22 cellular contexts compared by ENCODE assay signal in the genomic region with DNA sequence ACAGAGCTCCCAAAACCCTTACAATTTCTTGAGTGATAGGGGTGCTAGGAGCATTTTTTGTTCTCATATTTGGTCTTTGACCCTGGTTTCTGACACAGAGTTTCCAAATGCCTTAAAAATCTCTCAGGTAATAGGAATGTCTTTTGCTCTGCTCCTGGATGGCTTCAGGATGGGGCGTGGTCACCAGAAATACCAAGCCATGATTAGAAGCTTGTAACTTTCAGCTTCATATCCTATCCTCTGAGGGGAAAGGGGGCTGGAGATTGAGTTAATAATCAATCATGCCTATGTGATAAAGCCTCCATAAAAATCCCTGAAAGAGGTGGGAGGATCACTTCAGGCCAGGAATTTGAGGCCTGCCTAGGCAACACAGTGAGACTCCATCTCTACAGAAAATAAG. TPM values are rescaled to one million over a fixed set of nuclear protein-coding genes. Genes with fewer than 3 reads are reported as not detected.
DNase-seq lines count a peak whose midpoint lies in the region; TF ChIP-seq lines count a peak whose summit lies in the region.
"Had no signal": no experiment of that assay in that cellular context is flagged by ENCODE, and none has a peak within 500 bp of the region (broad histone marks: within the 10 kb centered on the region; RNA-seq: fewer than 3 reads in every experiment).

No MANE protein-coding gene starts in this region.

- H3K4me1 Mint-ChIP-seq in Caco-2 (ENCODE audit: low read depth, unreplicated experiment), result no peaks in the 10 kb centered on the region
- H3K4me1 Mint-ChIP-seq: CD14-positive monocyte had no signal

- H2AFZ ChIP-seq in trophoblast cell (ENCODE audit: insufficient read depth, low read length, poor library complexity), result no peak overlapping the region

- no peak overlapping the region for H3K14ac ChIP-seq in trophoblast cell (ENCODE audit: low read length)

- no peak overlapping the region for H2BK5ac ChIP-seq in trophoblast cell (ENCODE audit: low read depth, low read length, poor library complexity)

- no peak overlapping the region for H3K27ac ChIP-seq in trophoblast cell (ENCODE audit: low read depth, low read length)
- H3K27ac ChIP-seq: A549; BLaER1 treated with 17β-estradiol and CSF1 and Interleukin-3, amounts not matched to agents 10 nM and 100 nM had no signal

- H2BK120ac ChIP-seq in trophoblast cell (ENCODE audit: insufficient read depth, low read length, poor library complexity), result no peak overlapping the region

- H3K36me3 ChIP-seq in Caco-2 (ENCODE audit: control insufficient read depth, insufficient read depth, low read length) (no peaks in the 10 kb centered on the region), trophoblast cell (ENCODE audit: control insufficient read depth in 1 of 2, insufficient read depth in 2 of 2, low read length in 2 of 2) (no peaks in the 10 kb centered on the region)
- H3K36me3 ChIP-seq: BE2C; BLaER1 treated with 17β-estradiol and CSF1 and Interleukin-3, amounts not matched to agents 10 nM and 100 nM; HAP-1 had no signal

- POLR2A ChIA-PET in Caco-2 (lab: Charles Lee), result no interaction called here
- POLR2A ChIA-PET in GM10248 (lab: Yijun Ruan, JAX), result no interaction called here

- CTCF ChIA-PET in Caco-2 (lab: Charles Lee) (no interaction called here), GM10248 (lab: Yijun Ruan, JAX) (no interaction called here)

- no peaks in the 10 kb centered on the region for H3K79me2 ChIP-seq in trophoblast cell (ENCODE audit: control insufficient read depth, insufficient read depth, low read length, poor library complexity)

- H2AK5ac ChIP-seq in trophoblast cell (ENCODE audit: low read length), result no peak overlapping the region

- H3K9me3 Mint-ChIP-seq in Caco-2 (ENCODE audit: unreplicated experiment), result no peaks in the 10 kb centered on the region
- H3K9me3 Mint-ChIP-seq: HFFc6 had no signal

- no peak overlapping the region for H3K4me2 ChIP-seq in trophoblast cell (ENCODE audit: low read length)
- H3K4me2 ChIP-seq: A549; BLaER1 treated with 17β-estradiol and CSF1 and Interleukin-3, amounts not matched to agents 10 nM and 100 nM had no signal

- no peaks in the 10 kb centered on the region for H3K36me3 Mint-ChIP-seq in Caco-2 (ENCODE audit: insufficient read depth, unreplicated experiment)
- H3K36me3 Mint-ChIP-seq: CD14-positive monocyte had no signal

- peak overlapping the region; percentile 71 for H3K27ac Mint-ChIP-seq in Caco-2 (ENCODE audit: unreplicated experiment)
- H3K27ac Mint-ChIP-seq: CD4-positive, alpha-beta T cell; CD8-positive, alpha-beta memory T cell; HFFc6 had no signal

- H3K4me1 ChIP-seq in Caco-2 (peaks cover 20% of the 10 kb centered on the region; the same call in 1 of the 2 replicates), trophoblast cell (ENCODE audit: control insufficient read depth in 1 of 2, insufficient read depth in 2 of 2, low read length in 2 of 2) (peaks cover under 1 to 4% of the 10 kb centered on the region in 2 experiments)
- H3K4me1 ChIP-seq: A549; BE2C; BLaER1 treated with 17β-estradiol and CSF1 and Interleukin-3, amounts not matched to agents 10 nM and 100 nM; HAP-1 had no signal

- no peak overlapping the region for H4K12ac ChIP-seq in trophoblast cell (ENCODE audit: low read depth, low read length)

- WGBS in trophoblast cell (ENCODE audit: extremely low coverage, insufficient coverage, insufficient read length), result no CpG with 5 or more reads among the region's 1 CpG

- H3K27me3 Mint-ChIP-seq in Caco-2 (ENCODE audit: insufficient read depth, unreplicated experiment), result no peaks in the 10 kb centered on the region

- H3K4me3 Mint-ChIP-seq in Caco-2 (ENCODE audit: unreplicated experiment), result peak overlapping the region; percentile 11
- H3K4me3 Mint-ChIP-seq: CD14-positive monocyte; CD4-positive, alpha-beta T cell; CD8-positive, alpha-beta memory T cell; HFFc6 had no signal

- H3K9ac ChIP-seq in trophoblast cell (ENCODE audit: low read length), result no peak overlapping the region
- H3K9ac ChIP-seq: BLaER1 treated with 17β-estradiol and CSF1 and Interleukin-3, amounts not matched to agents 10 nM and 100 nM had no signal

- peaks cover 1% of the 10 kb centered on the region for H3K79me1 ChIP-seq in trophoblast cell (ENCODE audit: low read length)

- no peak overlapping the region for H2BK12ac ChIP-seq in trophoblast cell (ENCODE audit: low read length)

- no peak overlapping the region for H3K4ac ChIP-seq in trophoblast cell (ENCODE audit: low read depth, low read length)

- H3K9me3 ChIP-seq in Caco-2 (0 out of 2 replicates have a peak, but pooled peaks cover 7% of the 10 kb centered on the region), trophoblast cell (ENCODE audit: insufficient read depth, low read depth, low read length) (peaks cover 2% of the 10 kb centered on the region)
- H3K9me3 ChIP-seq: BE2C, HAP-1 had no signal

- no peak for TF ChIP-seq CTCF in Caco-2 (IDR thresholded peaks at IDR 0.05; ENCODE audit: insufficient read depth in 1 of 2, low read depth in 1 of 2, low read length in 1 of 2, severe bottlenecking in 1 of 2, unreplicated experiment in 1 of 2)
- no peak for TF ChIP-seq CTCF in GM10248 (IDR thresholded peaks at IDR 0.05; ENCODE audit: control extremely low read depth, extremely low read depth, low read depth, missing control alignments)

- no peak overlapping the region for H3K23ac ChIP-seq in trophoblast cell (ENCODE audit: low read length)

- no peak overlapping the region for H3K18ac ChIP-seq in trophoblast cell (ENCODE audit: low read length)

- H4K8ac ChIP-seq in trophoblast cell (ENCODE audit: low read depth, low read length), result no peak overlapping the region

- intact Hi-C loops in Caco-2 (cut with micrococcal nuclease; ENCODE audit: unreplicated experiment), result no loop called here

- H3K27me3 ChIP-seq in Caco-2 (replicated peaks; ENCODE audit: control insufficient read depth, insufficient read depth, low read length), result no peaks in the 10 kb centered on the region
- no peaks in the 10 kb centered on the region for H3K27me3 ChIP-seq in trophoblast cell (ENCODE audit: insufficient read depth, low read length)
- H3K27me3 ChIP-seq: BE2C; BLaER1 treated with 17β-estradiol and CSF1 and Interleukin-3, amounts not matched to agents 10 nM and 100 nM had no signal

- no peak overlapping the region for H3K4me3 ChIP-seq in Caco-2 (ENCODE audit: low read depth, low read length)
- no peak overlapping the region for H3K4me3 ChIP-seq in trophoblast cell (ENCODE audit: low read depth, low read length)
- H3K4me3 ChIP-seq: A549; BLaER1 treated with 17β-estradiol and CSF1 and Interleukin-3, amounts not matched to agents 10 nM and 100 nM; GM12878; HAP-1 had no signal

- no TSS peak for BruUV-seq in Caco-2 (replicated peaks; lab: Mats Ljungman, UMichigan)

- DNase-seq in Caco-2, result peak; percentile 55 to 75
- peak; percentile 22 for DNase-seq in LoVo (ENCODE audit: low spot score)
- peak; percentile 30 for DNase-seq in kidney tubule cell (ENCODE audit: low spot score)
- DNase-seq in trophoblast cell, result peak; percentile 16 to 53
- no peak for DNase-seq in iPS-NIHi7 (ENCODE audit: extremely low spot score)
- DNase-seq in GM10248 (ENCODE audit: extremely low spot score), result no peak
- no peak for DNase-seq in NCI-H187 (lab: John Stamatoyannopoulos, UW)
- DNase-seq: 8988T; ACHN; AML-193; BE2C; CD4-positive, alpha-beta T cell; CD8-positive, alpha-beta memory T cell; DMS153; DND-41; GOT3; HFFc6 had no signal

- H4K91ac ChIP-seq in trophoblast cell (ENCODE audit: low read depth, low read length), result peak overlapping the region; percentile 62

RNA-seq across cellular contexts. Expression of a gene that starts 34.6 kb away (rescaled TPM):
- 0.44 TPM in 1 of 2 replicates, not detected in the other for total RNA-seq in Caco-2 (2022)
- polyA plus RNA-seq in trophoblast cell (2013), result 0.04 TPM in 2 replicates

Comparison
In these comparisons a context has a peak if more than half of its experiments do, and no peak if none do; other contexts are left out.
1. DNase-seq: peak in Caco-2 (2 of 2), LoVo (single experiment), kidney tubule cell (single experiment) and trophoblast cell (2 of 2); none in iPS-NIHi7 (single experiment), GM10248 (single experiment) and NCI-H187 (0 of 2).